14 cellular contexts compared by ENCODE assay signal in genomic region chr12:131573631-131574396, GRCh38.
DNase-seq lines count a peak whose midpoint lies in the region; FAIRE-seq and TF ChIP-seq lines count a peak whose summit lies in the region.
"Had no signal": no experiment of that assay in that cellular context is flagged by ENCODE, and none has a peak within 500 bp of the region (broad histone marks: within the 10 kb centered on the region; RNA-seq: fewer than 3 reads in every experiment).

No MANE protein-coding gene starts in this region.

- DNase-seq in NCI-H69 (lab: John Stamatoyannopoulos, UW), result peak; percentile 37
- peak; percentile 46 for DNase-seq in endodermal cell
- DNase-seq in islet precursor cell, result peak; percentile 52
- peak; percentile 67 for DNase-seq in retina
- no peak for DNase-seq in kidney glomerular epithelial cell (lab: John Stamatoyannopoulos, UW)
- no peak for DNase-seq in SW480 (ENCODE audit: low spot score)
- DNase-seq in GM12892 (ENCODE audit: insufficient read length), result no peak
- no peak for DNase-seq in activated effector memory CD4-positive, alpha-beta T cell treated with Interleukin-2 at 50 U/mL for 16 hours
- DNase-seq: ACHN; CD4-positive, CD25-positive, alpha-beta regulatory T cell had no signal

- peaks cover 33% of the 10 kb centered on the region for H3K4me1 Mint-ChIP-seq in endodermal cell
- H3K4me1 Mint-ChIP-seq: CD4-positive, CD25-positive, alpha-beta regulatory T cell; GM23338 had no signal

- H3K27ac Mint-ChIP-seq in endodermal cell, result no peak overlapping the region
- H3K27ac Mint-ChIP-seq: CD4-positive, CD25-positive, alpha-beta regulatory T cell; GM23338 had no signal

- H3K27me3 ChIP-seq in endodermal cell (ENCODE audit: control insufficient read depth, insufficient read depth, low read length, poor library complexity, severe bottlenecking), result no peaks in the 10 kb centered on the region
- H3K27me3 ChIP-seq: BLaER1 treated with 17β-estradiol and CSF1 and Interleukin-3, amounts not matched to agents 10 nM and 100 nM had no signal

- H3K36me3 ChIP-seq in endodermal cell (ENCODE audit: control insufficient read depth, insufficient read depth, low read length), result no peaks in the 10 kb centered on the region
- H3K36me3 ChIP-seq: BLaER1 treated with 17β-estradiol and CSF1 and Interleukin-3, amounts not matched to agents 10 nM and 100 nM; HAP-1 had no signal

- no peak overlapping the region for H3K4me3 ChIP-seq in endodermal cell (ENCODE audit: low read length)
- H3K4me3 ChIP-seq: BLaER1 treated with 17β-estradiol and CSF1 and Interleukin-3, amounts not matched to agents 10 nM and 100 nM; GM23338; HAP-1 had no signal

- no peak overlapping the region for H3K9ac ChIP-seq in endodermal cell (ENCODE audit: extremely low read depth, low read length, poor library complexity, severe bottlenecking)
- H3K9ac ChIP-seq: BLaER1 treated with 17β-estradiol and CSF1 and Interleukin-3, amounts not matched to agents 10 nM and 100 nM had no signal

- H3K9me3 Mint-ChIP-seq in endodermal cell, result peaks cover 6% of the 10 kb centered on the region

- no peak for TF ChIP-seq POLR2A in GM12892 (IDR thresholded peaks at IDR 0.05; ENCODE audit: low read depth, low read length)

- H3K9me3 ChIP-seq in endodermal cell (ENCODE audit: control insufficient read depth, low read length), result peaks cover 21% of the 10 kb centered on the region
- H3K9me3 ChIP-seq: BLaER1 treated with 17β-estradiol and CSF1 and Interleukin-3, amounts not matched to agents 10 nM and 100 nM; HAP-1 had no signal

- no peak overlapping the region for H3K4me3 Mint-ChIP-seq in endodermal cell
- H3K4me3 Mint-ChIP-seq: CD4-positive, CD25-positive, alpha-beta regulatory T cell; GM23338 had no signal

- TF ChIP-seq CTCF in endodermal cell (conservative IDR thresholded peaks at IDR 0.05), result no peak

- 84 to 86% methylated on average over 19 to 26 of the region's 26 CpGs for WGBS in endodermal cell (ENCODE audit: insufficient coverage in 1 of 2, insufficient read length in 1 of 2), 2 experiments

- no peaks in the 10 kb centered on the region for H3K36me3 Mint-ChIP-seq in endodermal cell (ENCODE audit: low read depth)
- H3K36me3 Mint-ChIP-seq: CD4-positive, CD25-positive, alpha-beta regulatory T cell had no signal

- no peak for FAIRE-seq in GM12892 (lab: Jason Lieb, UNC)
- FAIRE-seq: GM18507 had no signal

- peaks cover 14% of the 10 kb centered on the region for H3K4me1 ChIP-seq in endodermal cell (ENCODE audit: control insufficient read depth, insufficient read depth, low read length)
- H3K4me1 ChIP-seq: HAP-1 had no signal

- H3K27ac ChIP-seq in endodermal cell (ENCODE audit: low read depth, low read length), result no peak overlapping the region
- H3K27ac ChIP-seq: BLaER1 treated with 17β-estradiol and CSF1 and Interleukin-3, amounts not matched to agents 10 nM and 100 nM had no signal

- peaks cover 15% of the 10 kb centered on the region for H3K27me3 Mint-ChIP-seq in endodermal cell (ENCODE audit: insufficient read depth)
- H3K27me3 Mint-ChIP-seq: CD4-positive, CD25-positive, alpha-beta regulatory T cell had no signal

Comparison
In these comparisons a context has a peak if more than half of its experiments do, and no peak if none do; other contexts are left out.
1. DNase-seq: peak in NCI-H69 (single experiment), endodermal cell (single experiment), islet precursor cell (single experiment) and retina (single experiment); none in kidney glomerular epithelial cell (single experiment), SW480 (single experiment), GM12892 (single experiment) and activated effector memory CD4-positive, alpha-beta T cell treated with Interleukin-2 at 50 U/mL for 16 hours (single experiment).